ENCODE assay signal across 1 cellular context in genomic region chr3:138567403-138567802, GRCh38.
TF ChIP-seq lines count a peak whose summit lies in the region.

No MANE protein-coding gene starts in this region.

TF ChIP-seq in K562, 482 proteins besides CTCF, POLR2A, EP300 and RAD21:
- TF ChIP-seq ZNF277 (CRISPR knock-in tag; IDR thresholded peaks at IDR 0.05; ENCODE audit: borderline replicate concordance) (no peak), DACH1 (IDR thresholded peaks at IDR 0.05; ENCODE audit: partially characterized antibody) (peak; percentile 33)
